ENCODE assay signal across 1 cellular context in the genomic region with DNA sequence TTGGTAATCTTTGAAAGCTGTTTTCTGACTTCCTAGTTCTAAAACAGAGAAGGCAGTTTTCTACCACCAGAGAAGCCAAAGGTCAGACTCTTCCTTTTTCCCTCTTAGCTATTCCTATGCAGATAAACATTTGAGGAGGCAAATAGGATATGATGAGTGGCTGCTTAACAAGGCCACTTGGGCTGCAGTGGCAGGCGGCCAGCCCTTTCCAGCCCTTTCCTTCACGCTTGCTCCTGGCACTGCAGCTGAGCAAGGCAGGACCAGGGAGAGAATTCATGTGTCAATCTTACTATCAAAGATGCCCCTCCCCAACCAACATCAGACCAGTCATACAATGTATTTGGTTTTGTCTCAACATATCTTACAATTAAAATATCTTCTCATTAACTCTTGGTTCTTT.
TF ChIP-seq lines count a peak whose summit lies in the region.

No MANE protein-coding gene starts in this region.

TF ChIP-seq in IMR-90, 13 proteins besides CTCF, POLR2A, EP300 and RAD21 (continued from another document):
- TF ChIP-seq, protein P1, sequence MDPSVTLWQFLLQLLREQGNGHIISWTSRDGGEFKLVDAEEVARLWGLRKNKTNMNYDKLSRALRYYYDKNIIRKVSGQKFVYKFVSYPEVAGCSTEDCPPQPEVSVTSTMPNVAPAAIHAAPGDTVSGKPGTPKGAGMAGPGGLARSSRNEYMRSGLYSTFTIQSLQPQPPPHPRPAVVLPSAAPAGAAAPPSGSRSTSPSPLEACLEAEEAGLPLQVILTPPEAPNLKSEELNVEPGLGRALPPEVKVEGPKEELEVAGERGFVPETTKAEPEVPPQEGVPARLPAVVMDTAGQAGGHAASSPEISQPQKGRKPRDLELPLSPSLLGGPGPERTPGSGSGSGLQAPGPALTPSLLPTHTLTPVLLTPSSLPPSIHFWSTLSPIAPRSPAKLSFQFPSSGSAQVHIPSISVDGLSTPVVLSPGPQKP (IDR thresholded peaks at IDR 0.05; ENCODE audit: borderline replicate concordance, low read depth, low read length): no peak
TF ChIP-seq in IMR-90: peak in this region for 0.
